In genomic region chr5:60092671-60093422, GRCh38 we compare ENCODE assay signal across 15 cellular contexts.
DNase-seq lines count a peak whose midpoint lies in the region; TF ChIP-seq lines count a peak whose summit lies in the region.
"Had no signal": no experiment of that assay in that cellular context is flagged by ENCODE, and none has a peak within 500 bp of the region (broad histone marks: within the 10 kb centered on the region; RNA-seq: fewer than 3 reads in every experiment).

No MANE protein-coding gene starts in this region.

- no peaks in the 10 kb centered on the region for H3K9me3 ChIP-seq in ovary
- H3K9me3 ChIP-seq: transverse colon had no signal

- H3K27me3 ChIP-seq in BJ (ENCODE audit: control insufficient read depth, insufficient read depth, low read length) (no peaks in the 10 kb centered on the region), brain microvascular endothelial cell (replicated peaks) (no peaks in the 10 kb centered on the region), ovary (no peaks in the 10 kb centered on the region)
- H3K27me3 ChIP-seq: transverse colon had no signal

- H3K9me3 Mint-ChIP-seq in endothelial cell (ENCODE audit: unreplicated experiment): no peaks in the 10 kb centered on the region

- H3K4me3 ChIP-seq in BJ (ENCODE audit: low read depth, low read length): no peak overlapping the region
- no peak overlapping the region for H3K4me3 ChIP-seq in brain microvascular endothelial cell (ENCODE audit: low read depth, low read length)
- H3K4me3 ChIP-seq in ovary: no peak overlapping the region
- H3K4me3 ChIP-seq: transverse colon had no signal

- intact Hi-C loops in ovary (cut with DNase I): no loop called here

- H3K36me3 ChIP-seq in BJ (ENCODE audit: control insufficient read depth, insufficient read depth, low read length) (no peaks in the 10 kb centered on the region), brain microvascular endothelial cell (replicated peaks) (no peaks in the 10 kb centered on the region), ovary (no peaks in the 10 kb centered on the region)
- H3K36me3 ChIP-seq: transverse colon had no signal

- no peaks in the 10 kb centered on the region for H3K36me3 Mint-ChIP-seq in endothelial cell (ENCODE audit: low read depth, unreplicated experiment)
- H3K36me3 Mint-ChIP-seq: activated naive CD8-positive, alpha-beta T cell treated with anti-CD3 and anti-CD28 coated beads, Interleukin-2, amount 10 ng/mL, durations not matched to agents 7 days and 5 days; T-cell had no signal

- TF ChIP-seq EP300 in ovary (IDR thresholded peaks at IDR 0.05): no peak

- CTCF ChIA-PET in BJ (lab: Yijun Ruan, JAX): interaction anchor here (0.5 kb wide), 1 partner anchor 10 kb away, joined by 4 read pairs; no protein-coding TSS in a partner anchor

- H3K4me1 Mint-ChIP-seq in endothelial cell (ENCODE audit: unreplicated experiment): no peaks in the 10 kb centered on the region
- H3K4me1 Mint-ChIP-seq: activated naive CD8-positive, alpha-beta T cell treated with anti-CD3 and anti-CD28 coated beads, Interleukin-2, amount 10 ng/mL, durations not matched to agents 7 days and 5 days; T-cell had no signal

- peak; percentile 75 for DNase-seq in BJ (ENCODE audit: low read depth)
- peak; percentile 99 for DNase-seq in M059J (ENCODE audit: low read depth)
- peak; percentile 76 for DNase-seq in brain microvascular endothelial cell
- DNase-seq in kidney glomerular epithelial cell (lab: John Stamatoyannopoulos, UW): peak; percentile 25
- no peak for DNase-seq in endothelial cell (ENCODE audit: low spot score)
- no peak for DNase-seq in ovary
- DNase-seq in D341Med (ENCODE audit: low spot score): no peak
- no peak for DNase-seq in NCI-H524 treated with DMSO at 0.1 percent for 48 hours (lab: John Stamatoyannopoulos, UW)
- DNase-seq: activated CD8-positive, alpha-beta memory T cell treated with anti-CD3 and anti-CD28 coated beads, Interleukin-2, amount 50 U/mL, for 48 hours; activated naive CD8-positive, alpha-beta T cell treated with anti-CD3 and anti-CD28 coated beads, Interleukin-2, amount 10 ng/mL, durations not matched to agents 7 days and 5 days; AML-193; NCI-H1436 treated with DMSO at 0.1 percent for 48 hours; stimulated activated CD4-positive, alpha-beta T cell treated with anti-CD3 and anti-CD28 coated beads, Interleukin-2, amount 100 ng/mL, for 24 hours; T-cell; transverse colon had no signal

- in situ Hi-C loops in brain microvascular endothelial cell (cut with HindIII; ENCODE audit: low pct_ligation_motif_present, low sequenced_read_pairs): no loop called here

- H3K27ac Mint-ChIP-seq in endothelial cell (ENCODE audit: unreplicated experiment): no peak overlapping the region
- H3K27ac Mint-ChIP-seq: activated naive CD8-positive, alpha-beta T cell treated with anti-CD3 and anti-CD28 coated beads, Interleukin-2, amount 10 ng/mL, durations not matched to agents 7 days and 5 days; T-cell had no signal

- TF ChIP-seq CTCF in BJ (IDR thresholded peaks at IDR 0.05; ENCODE audit: insufficient read depth, low read depth, low read length): no peak
- no peak for TF ChIP-seq CTCF in brain microvascular endothelial cell (IDR thresholded peaks at IDR 0.05; ENCODE audit: low read depth, low read length, missing control alignments)
- no peak for TF ChIP-seq CTCF in endothelial cell (IDR thresholded peaks at IDR 0.05; ENCODE audit: unreplicated experiment)
- no peak for TF ChIP-seq CTCF in ovary (IDR thresholded peaks at IDR 0.05)

- TF ChIP-seq POLR2A in ovary (IDR thresholded peaks at IDR 0.05): no peak

- no peak overlapping the region for H3K4me3 Mint-ChIP-seq in endothelial cell (ENCODE audit: unreplicated experiment)
- H3K4me3 Mint-ChIP-seq: activated naive CD8-positive, alpha-beta T cell treated with anti-CD3 and anti-CD28 coated beads, Interleukin-2, amount 10 ng/mL, durations not matched to agents 7 days and 5 days; T-cell had no signal

- 68 to 86% (median 81%) methylated on average over 6 of the region's 6 CpGs for WGBS in ovary, 3 donors

- no peak overlapping the region for H3K27ac ChIP-seq in brain microvascular endothelial cell
- H3K27ac ChIP-seq in ovary: no peak overlapping the region
- H3K27ac ChIP-seq: transverse colon had no signal

- POLR2A ChIA-PET in BJ (lab: Charles Lee): interaction anchor here (0.7 kb wide), 1 partner anchor 268 kb away, joined by 8 read pairs; no protein-coding TSS in a partner anchor

- H3K27me3 Mint-ChIP-seq in endothelial cell (ENCODE audit: unreplicated experiment): no peaks in the 10 kb centered on the region
- H3K27me3 Mint-ChIP-seq: activated naive CD8-positive, alpha-beta T cell treated with anti-CD3 and anti-CD28 coated beads, Interleukin-2, amount 10 ng/mL, durations not matched to agents 7 days and 5 days; T-cell had no signal

- no peaks in the 10 kb centered on the region for H3K4me1 ChIP-seq in ovary (ENCODE audit: insufficient read depth)
- H3K4me1 ChIP-seq: transverse colon had no signal

Comparison
In these comparisons a context has a peak if more than half of its experiments do, and no peak if none do; other contexts are left out.
1. DNase-seq: peak in BJ (single experiment), M059J (single experiment), brain microvascular endothelial cell (single experiment) and kidney glomerular epithelial cell (single experiment); none in endothelial cell (single experiment), ovary (0 of 5), D341Med (single experiment) and NCI-H524 treated with DMSO at 0.1 percent for 48 hours (single experiment).